Comparison of ENCODE assay signal across 17 cellular contexts in the genomic region with DNA sequence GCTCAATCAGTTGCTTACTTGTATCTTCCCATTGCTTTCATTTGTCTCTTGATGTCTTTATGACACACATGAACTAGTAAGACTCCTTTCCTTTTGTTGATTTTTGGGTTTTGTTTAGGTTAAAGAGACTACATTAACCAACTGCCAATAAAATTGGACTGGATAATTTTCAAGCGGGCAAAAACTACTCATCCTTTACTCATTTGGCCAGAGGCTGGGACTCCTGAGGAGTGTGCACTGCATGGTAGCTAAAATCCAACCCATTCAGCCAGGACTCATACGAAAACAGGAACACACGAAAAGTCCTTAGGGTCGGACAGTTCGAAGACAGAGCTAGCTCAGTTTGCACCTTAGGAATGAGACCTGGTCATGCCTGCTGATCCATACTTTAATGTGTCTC. TPM values are rescaled to one million over a fixed set of nuclear protein-coding genes. Genes with fewer than 3 reads are reported as not detected.
"Had no signal": no experiment of that assay in that cellular context is flagged by ENCODE, and none has a peak within 500 bp of the region (broad histone marks: within the 10 kb centered on the region; RNA-seq: fewer than 3 reads in every experiment).

No MANE protein-coding gene starts in this region.

- H3K27ac Mint-ChIP-seq: activated B cell treated with CpG ODN at 0.5 μM for 24 hours; activated CD8-positive, alpha-beta T cell treated with anti-CD3 and anti-CD28 coated beads for 36 hours; activated naive CD8-positive, alpha-beta T cell treated with anti-CD3 and anti-CD28 coated beads, Interleukin-2, amount 10 ng/mL, durations not matched to agents 7 days and 5 days; activated T-helper 1 cell treated with anti-CD3 and anti-CD28 coated beads, Interleukin-12 subunit alpha, Interleukin-12 subunit beta, Interleukin-2, Interleukin-4 antibody, amounts not matched to agents 30 ng/mL and 10 ng/mL and 1 ng/mL, durations not matched to agents 14 hours and 24 hours and 36 hours; stimulated activated naive CD8-positive, alpha-beta T cell treated with anti-CD3 and anti-CD28 coated beads, Interleukin-15, Interleukin-2, amounts not matched to agents 100 ng/mL and 50 ng/mL, for 24 hours; T-helper 17 cell had no signal

- H3K27ac ChIP-seq: breast epithelium, esophagus muscularis mucosa, right lobe of liver, suprapubic skin, upper lobe of left lung had no signal

- H3K36me3 Mint-ChIP-seq: activated naive CD8-positive, alpha-beta T cell treated with anti-CD3 and anti-CD28 coated beads, Interleukin-2, amount 10 ng/mL, durations not matched to agents 7 days and 5 days had no signal

- H3K4me3 Mint-ChIP-seq: activated B cell treated with CpG ODN at 0.5 μM for 24 hours; activated CD8-positive, alpha-beta T cell treated with anti-CD3 and anti-CD28 coated beads for 36 hours; activated naive CD8-positive, alpha-beta T cell treated with anti-CD3 and anti-CD28 coated beads, Interleukin-2, amount 10 ng/mL, durations not matched to agents 7 days and 5 days; activated T-helper 1 cell treated with anti-CD3 and anti-CD28 coated beads, Interleukin-12 subunit alpha, Interleukin-12 subunit beta, Interleukin-2, Interleukin-4 antibody, amounts not matched to agents 30 ng/mL and 10 ng/mL and 1 ng/mL, durations not matched to agents 14 hours and 24 hours and 36 hours; stimulated activated naive CD8-positive, alpha-beta T cell treated with anti-CD3 and anti-CD28 coated beads, Interleukin-15, Interleukin-2, amounts not matched to agents 100 ng/mL and 50 ng/mL, for 24 hours; T-helper 17 cell had no signal

- H3K9me3 Mint-ChIP-seq: activated B cell treated with CpG ODN at 0.5 μM for 24 hours; activated CD8-positive, alpha-beta T cell treated with anti-CD3 and anti-CD28 coated beads for 36 hours; activated naive CD8-positive, alpha-beta T cell treated with anti-CD3 and anti-CD28 coated beads, Interleukin-2, amount 10 ng/mL, durations not matched to agents 7 days and 5 days; activated T-helper 1 cell treated with anti-CD3 and anti-CD28 coated beads, Interleukin-12 subunit alpha, Interleukin-12 subunit beta, Interleukin-2, Interleukin-4 antibody, amounts not matched to agents 30 ng/mL and 10 ng/mL and 1 ng/mL, durations not matched to agents 14 hours and 24 hours and 36 hours; stimulated activated naive CD8-positive, alpha-beta T cell treated with anti-CD3 and anti-CD28 coated beads, Interleukin-15, Interleukin-2, amounts not matched to agents 100 ng/mL and 50 ng/mL, for 24 hours had no signal

- H3K4me1 Mint-ChIP-seq: activated B cell treated with CpG ODN at 0.5 μM for 24 hours had no signal

- ATAC-seq: activated CD8-positive, alpha-beta T cell treated with anti-CD3 and anti-CD28 coated beads for 36 hours; right lobe of liver; T-helper 17 cell had no signal

- DNase-seq: activated B cell treated with CpG ODN at 0.5 μM for 24 hours; activated CD4-positive, alpha-beta T cell treated with anti-CD3 and anti-CD28 coated beads for 48 hours; activated CD8-positive, alpha-beta T cell treated with anti-CD3 and anti-CD28 coated beads for 36 hours; activated naive CD8-positive, alpha-beta T cell treated with anti-CD3 and anti-CD28 coated beads, Interleukin-2, amount 10 ng/mL, durations not matched to agents 7 days and 5 days; anterior cingulate cortex; hypothalamus; right lobe of liver; T-helper 17 cell; upper lobe of left lung had no signal

RNA-seq across cellular contexts. Expression of a gene that starts 6.0 kb away (rescaled TPM):
- total RNA-seq: activated B cell treated with CpG ODN at 0.5 μM for 24 hours; activated CD8-positive, alpha-beta T cell treated with anti-CD3 and anti-CD28 coated beads for 36 hours; activated naive CD8-positive, alpha-beta T cell treated with anti-CD3 and anti-CD28 coated beads, Interleukin-2, amount 10 ng/mL, durations not matched to agents 7 days and 5 days; activated T-helper 1 cell treated with anti-CD3 and anti-CD28 coated beads, Interleukin-12 subunit alpha, Interleukin-12 subunit beta, Interleukin-2, Interleukin-4 antibody, amounts not matched to agents 30 ng/mL and 10 ng/mL and 1 ng/mL, durations not matched to agents 14 hours and 24 hours and 36 hours; dermis microvascular lymphatic vessel endothelial cell; fibroblast of villous mesenchyme; pulmonary artery endothelial cell had no signal
